In genomic region chr14:87992720-87993484, GRCh38 we compare ENCODE assay signal across 8 cellular contexts. TPM values are rescaled to one million over a fixed set of nuclear protein-coding genes. Genes with fewer than 3 reads are reported as not detected.
DNase-seq lines count a peak whose midpoint lies in the region; ATAC-seq, FAIRE-seq and TF ChIP-seq lines count a peak whose summit lies in the region.

Gene GALC, minus strand, starts transcription at chr14:87993182. Its CDS starts 18 bp downstream, at chr14:87993164.

- peak; percentile 89 for ATAC-seq in GM21576 (IDR thresholded peaks at IDR 0.05; ENCODE audit: unreplicated experiment)

- no peak for FAIRE-seq in frontal cortex (lab: Jason Lieb, UNC)

- no peak for TF ChIP-seq CTCF in subcutaneous adipose tissue (IDR thresholded peaks at IDR 0.05; ENCODE audit: low read depth)

- DNase-seq in DMS153 treated with DMSO at 0.1 percent for 48 hours (lab: John Stamatoyannopoulos, UW; ENCODE audit: unreplicated experiment) (peak; percentile 87), LHCN-M2 (ENCODE audit: low read depth) (peak; percentile 88), SK-N-DZ (ENCODE audit: low spot score) (peak; percentile 63), frontal cortex (ENCODE audit: low spot score in 2 of 2) (peak; percentile 86 to 87), non-pigmented ciliary epithelial cell (ENCODE audit: low read depth) (peak; percentile 37)
- peak; percentile 95 for DNase-seq in activated naive CD4-positive, alpha-beta T cell treated with anti-CD3 and anti-CD28 coated beads, Interleukin-2, amount 50 U/mL, for 16 hours

RNA-seq across cellular contexts. Expression of gene GALC, which starts in this region (rescaled TPM):
- total RNA-seq in LHCN-M2 (2014; rRNA removed) (22.2 and 23.4 TPM in 2 replicates), frontal cortex (37.1 TPM), subcutaneous adipose tissue (10 to 100 TPM; 23.5 to 67.7 (median 35.1) TPM)
- polyA plus RNA-seq in LHCN-M2 (2012) = 7.1 TPM
- polyA plus RNA-seq in SK-N-DZ (2014; cell fraction: cytosol; rRNA removed) = 4.4 and 6.1 TPM in 2 replicates
- 3.2 and 8.3 TPM in 2 replicates for polyA plus RNA-seq in SK-N-DZ (2014; cell fraction: nucleus; rRNA removed)

Comparison
In these comparisons a context has a peak if more than half of its experiments do, and no peak if none do; other contexts are left out.
1. Peak in every context shown above with its lines: DNase-seq and ATAC-seq.
2. DNase-seq: peak in every context shown above with its lines; median percentile 95 in activated naive CD4-positive, alpha-beta T cell treated with anti-CD3 and anti-CD28 coated beads, Interleukin-2, amount 50 U/mL, for 16 hours; 88 in LHCN-M2; 87 in DMS153 treated with DMSO at 0.1 percent for 48 hours; 86 in frontal cortex; 63 in SK-N-DZ; 37 in non-pigmented ciliary epithelial cell.